In the genomic region with DNA sequence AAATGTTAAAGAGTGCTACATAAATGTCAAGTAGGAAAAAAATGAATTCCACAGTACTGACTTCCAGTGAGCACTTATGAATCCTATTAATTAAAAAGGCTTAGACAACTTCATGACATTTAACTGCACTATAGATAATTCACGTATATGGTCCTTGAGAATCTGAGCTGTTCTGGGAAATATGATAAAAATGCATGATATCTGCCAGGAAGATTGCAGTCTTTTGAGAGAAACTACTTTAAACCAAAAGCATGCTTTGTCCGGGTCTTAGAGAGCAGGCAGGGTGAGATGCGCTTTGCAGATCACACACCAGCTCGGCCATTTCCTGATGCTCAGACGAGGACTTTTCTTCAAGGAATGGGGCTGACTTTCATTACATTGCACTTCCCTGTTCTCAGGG, we compare ENCODE assay signal across 1 cellular context.
TF ChIP-seq lines count a peak whose summit lies in the region.

No MANE protein-coding gene starts in this region.

TF ChIP-seq in IMR-90, 13 proteins besides CTCF, POLR2A, EP300 and RAD21 (continued from another document):
- no peak for TF ChIP-seq FOS (IDR thresholded peaks at IDR 0.05; ENCODE audit: low read depth, low read length)
